In the genomic region with DNA sequence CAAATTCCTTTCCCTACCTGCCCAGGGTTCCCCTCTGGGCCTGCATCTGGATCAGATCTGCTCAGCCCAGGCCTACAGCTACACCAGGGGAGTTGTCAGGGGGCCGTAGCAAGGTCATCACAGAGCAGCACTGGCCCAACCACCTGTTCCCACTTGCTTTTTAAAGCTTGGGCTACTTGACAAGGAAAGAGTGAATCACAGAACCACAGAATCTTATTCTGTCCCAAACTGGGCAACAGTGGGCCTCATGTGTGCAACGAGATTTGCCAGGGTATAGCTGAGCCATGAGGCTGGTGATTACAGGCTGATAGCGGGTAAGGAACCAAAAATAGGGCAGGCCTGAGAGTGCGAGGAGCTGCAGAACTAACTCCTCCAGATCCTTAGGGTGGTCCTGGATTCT, we compare ENCODE assay signal across 20 cellular contexts.
DNase-seq lines count a peak whose midpoint lies in the region; ATAC-seq and TF ChIP-seq lines count a peak whose summit lies in the region.
"Had no signal": no experiment of that assay in that cellular context is flagged by ENCODE, and none has a peak within 500 bp of the region (broad histone marks: within the 10 kb centered on the region; RNA-seq: fewer than 3 reads in every experiment).

No MANE protein-coding gene starts in this region.

- H3K36me3 ChIP-seq in gastroesophageal sphincter (no peaks in the 10 kb centered on the region), stomach (no peaks in the 10 kb centered on the region), ovary (no peaks in the 10 kb centered on the region)
- H3K36me3 ChIP-seq: BE2C, HAP-1 had no signal

- peaks cover 4 to 26% (median 5%) of the 10 kb centered on the region in 3 donors for H3K4me1 ChIP-seq in gastroesophageal sphincter
- peaks cover 14 to 22% (median 17%) of the 10 kb centered on the region in 4 donors for H3K4me1 ChIP-seq in stomach
- H3K4me1 ChIP-seq in ovary (ENCODE audit: insufficient read depth), result no peaks in the 10 kb centered on the region
- H3K4me1 ChIP-seq: BE2C, HAP-1 had no signal

- TF ChIP-seq CTCF in gastroesophageal sphincter (IDR thresholded peaks at IDR 0.05) (no peak), stomach (IDR thresholded peaks at IDR 0.05) (no peak), ovary (IDR thresholded peaks at IDR 0.05) (no peak)

- no peak for TF ChIP-seq POLR2A in gastroesophageal sphincter (IDR thresholded peaks at IDR 0.05)
- no peak for TF ChIP-seq POLR2A in stomach (IDR thresholded peaks at IDR 0.05)
- TF ChIP-seq POLR2A in ovary (IDR thresholded peaks at IDR 0.05), result no peak

- no peak overlapping the region for H3K4me3 ChIP-seq in gastroesophageal sphincter
- no peak overlapping the region for H3K4me3 ChIP-seq in stomach
- no peak overlapping the region for H3K4me3 ChIP-seq in ovary
- H3K4me3 ChIP-seq: HAP-1, lung had no signal

- intact Hi-C loops in stomach (cut with DNase I; ENCODE audit: low total_unique reads), result no loop called here
- intact Hi-C loops in ovary (cut with DNase I), result no loop called here

- H3K9me3 ChIP-seq in gastroesophageal sphincter (peaks cover 0 to 6% (median 0%) of the 10 kb centered on the region in 3 donors), stomach (peaks cover 0 to 6% (median 0%) of the 10 kb centered on the region in 4 donors), ovary (no peaks in the 10 kb centered on the region)
- H3K9me3 ChIP-seq: BE2C, HAP-1 had no signal

- ATAC-seq in gastroesophageal sphincter (no peak), GM21825 (IDR thresholded peaks at IDR 0.05; ENCODE audit: unreplicated experiment) (no peak), HG03378 (IDR thresholded peaks at IDR 0.05; ENCODE audit: unreplicated experiment) (no peak)
- ATAC-seq: Panc1 had no signal

- no peaks in the 10 kb centered on the region for H3K27me3 ChIP-seq in gastroesophageal sphincter
- H3K27me3 ChIP-seq in stomach, result no peaks in the 10 kb centered on the region
- no peaks in the 10 kb centered on the region for H3K27me3 ChIP-seq in ovary
- H3K27me3 ChIP-seq: BE2C had no signal

- no peak for TF ChIP-seq EP300 in gastroesophageal sphincter (IDR thresholded peaks at IDR 0.05)
- TF ChIP-seq EP300 in stomach (IDR thresholded peaks at IDR 0.05), result no peak
- TF ChIP-seq EP300 in ovary (IDR thresholded peaks at IDR 0.05), result no peak

- H3K27ac ChIP-seq in gastroesophageal sphincter (peak overlapping the region; percentile 32 to 68 (median 66)), stomach (peak overlapping the region in 3 of 5 donors; percentile 34 to 60 (median 47)), ovary (no peak overlapping the region)
- H3K27ac ChIP-seq: KMS-11 had no signal

- DNase-seq in GM03348 (ENCODE audit: low spot score) (peak; percentile 19), amniotic epithelial cell (ENCODE audit: low read depth) (peak; percentile 44), stomach (no peak), ovary (no peak), ecto neural progenitor cell (ENCODE audit: low spot score) (no peak)
- DNase-seq: activated CD4-positive, CD25-positive, alpha-beta regulatory T cell treated with anti-CD3 and anti-CD28 coated beads, Interleukin-2, amount 50 U/mL, for 72 hours; activated naive CD4-positive, alpha-beta T cell treated with anti-CD3 and anti-CD28 coated beads, Interleukin-2, amount 50 U/mL, for 16 hours; BE2C; NCI-H1436 treated with DMSO at 0.1 percent for 48 hours; NCI-H526 treated with DMSO at 0.1 percent for 48 hours; nephron progenitor cell; right cardiac atrium; stimulated activated CD4-positive, alpha-beta T cell treated with anti-CD3 and anti-CD28 coated beads, Interleukin-4, amount 100 ng/mL, for 4 hours had no signal

- WGBS in gastroesophageal sphincter (ENCODE audit: low coverage in 1 of 2), 2 donors, result 80 to 100% methylated on average over 1 to 3 of the region's 4 CpGs
- 76 to 86% (median 84%) methylated on average over 4 of the region's 4 CpGs for WGBS in stomach, 5 donors
- WGBS in ovary, 3 donors, result 86 to 88% (median 87%) methylated on average over 4 of the region's 4 CpGs

Comparison
In these comparisons a context has a peak if more than half of its experiments do, and no peak if none do; other contexts are left out.
1. DNase-seq: peak in GM03348 (single experiment) and amniotic epithelial cell (single experiment); none in stomach (single experiment), ovary (0 of 5) and ecto neural progenitor cell (single experiment).
2. H3K27ac ChIP-seq: peak in gastroesophageal sphincter (4 of 4) and stomach (3 of 5); none in ovary (0 of 2).